26 cellular contexts compared by ENCODE assay signal in the genomic region with DNA sequence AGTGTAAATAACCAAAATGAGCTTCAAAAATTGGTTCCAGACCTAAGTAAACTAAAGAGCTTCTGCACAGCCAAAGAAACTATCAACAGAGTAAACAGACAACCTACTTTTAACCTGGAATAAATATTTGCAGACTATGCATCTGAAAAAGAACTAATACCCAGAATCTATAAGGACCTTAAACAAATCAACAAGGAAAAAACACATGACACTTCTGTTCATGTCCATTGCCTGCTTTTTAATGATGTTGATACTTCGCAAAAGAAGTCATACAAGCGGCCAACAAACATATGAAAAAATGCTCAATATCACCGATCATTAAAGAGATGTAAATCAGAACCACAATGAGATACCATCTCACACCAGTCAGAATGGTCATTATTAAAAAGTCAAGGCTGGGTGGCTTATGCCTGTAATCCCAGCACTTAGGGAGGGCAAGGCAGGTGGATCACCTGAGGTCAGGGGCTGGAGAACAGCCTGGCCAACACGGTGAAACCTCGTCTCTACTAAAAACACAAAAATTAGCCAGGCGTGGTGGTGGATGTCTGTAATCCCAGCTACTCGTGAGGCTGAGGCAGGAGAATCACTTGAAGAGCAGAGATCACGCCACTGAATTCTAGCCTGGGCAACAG. TPM values are rescaled to one million over a fixed set of nuclear protein-coding genes. Genes with fewer than 3 reads are reported as not detected.
DNase-seq lines count a peak whose midpoint lies in the region; ATAC-seq and TF ChIP-seq lines count a peak whose summit lies in the region.
"Had no signal": no experiment of that assay in that cellular context is flagged by ENCODE, and none has a peak within 500 bp of the region (broad histone marks: within the 10 kb centered on the region; RNA-seq: fewer than 3 reads in every experiment).

No MANE protein-coding gene starts in this region.

- TF ChIP-seq CTCF in VCaP (conservative IDR thresholded peaks at IDR 0.05) (no peak), osteoblast (IDR thresholded peaks at IDR 0.05; ENCODE audit: extremely low read depth, low read depth, low read length) (no peak)

- peaks cover 14% of the 10 kb centered on the region for H4K20me1 ChIP-seq in osteoblast (ENCODE audit: insufficient read depth, low read length)
- H4K20me1 ChIP-seq: BLaER1 had no signal

- H2AFZ ChIP-seq in osteoblast (ENCODE audit: low read length) = no peak overlapping the region

- DNase-seq in right cardiac atrium (no peak), Right ventricle myocardium inferior (ENCODE audit: missing footprints) (no peak), osteoblast (ENCODE audit: insufficient read length, low spot score, missing footprints) (no peak), cerebellum (ENCODE audit: low spot score) (no peak), T1000 (lab: John Stamatoyannopoulos, UW) (no peak)
- DNase-seq: activated CD4-positive, alpha-beta T cell treated with anti-CD3 and anti-CD28 coated beads, Interleukin-2, amount 50 U/mL, for 48 hours; activated CD4-positive, CD25-positive, alpha-beta regulatory T cell treated with anti-CD3 and anti-CD28 coated beads, Interleukin-2, amount 50 U/mL, for 72 hours; activated naive CD4-positive, alpha-beta T cell; activated naive CD8-positive, alpha-beta T cell treated with anti-CD3 and anti-CD28 coated beads, Interleukin-2, amount 50 U/mL, for 24 hours; activated T-cell treated with anti-CD3 and anti-CD28 coated beads, Interleukin-2, amount 50 U/mL, for 72 hours; dermis blood vessel endothelial cell; DMS153; endodermal cell; kidney glomerular epithelial cell; NCI-H1092; NCI-H1694; NCI-H446; spleen; stimulated activated CD4-positive, alpha-beta T cell treated with anti-CD3 and anti-CD28 coated beads, Interleukin-2, amount 100 ng/mL, for 24 hours had no signal

- H3K27ac ChIP-seq in right cardiac atrium (ENCODE audit: low read length) = peak overlapping the region; percentile 48
- peak overlapping the region; percentile 66 for H3K27ac ChIP-seq in VCaP
- H3K27ac ChIP-seq in osteoblast (ENCODE audit: low read depth, low read length) = peak overlapping the region; percentile 11
- H3K27ac ChIP-seq: BLaER1, RWPE1, spleen had no signal

- no peaks in the 10 kb centered on the region for H3K36me3 ChIP-seq in osteoblast (ENCODE audit: insufficient read depth, low read length)
- H3K36me3 ChIP-seq: BLaER1, spleen, thoracic aorta had no signal

- H3K27me3 ChIP-seq in right cardiac atrium (ENCODE audit: control insufficient read depth, insufficient read depth) = no peaks in the 10 kb centered on the region
- H3K27me3 ChIP-seq in osteoblast (ENCODE audit: insufficient read depth, low read length) = no peaks in the 10 kb centered on the region
- H3K27me3 ChIP-seq: BLaER1, spleen had no signal

- intact Hi-C loops in right cardiac atrium (cut with DNase I) (no loop called here), Right ventricle myocardium inferior (cut with DNase I) (no loop called here)

- H3K4me1 ChIP-seq in right cardiac atrium (ENCODE audit: control insufficient read depth, insufficient read depth, low read length) = peaks cover 10% of the 10 kb centered on the region
- peaks cover 35% of the 10 kb centered on the region for H3K4me1 ChIP-seq in osteoblast (ENCODE audit: insufficient read depth, low read length)
- H3K4me1 ChIP-seq: BLaER1 had no signal

- H3K4me3 ChIP-seq in right cardiac atrium (ENCODE audit: low read length) (no peak overlapping the region), osteoblast (ENCODE audit: insufficient read depth, low read length) (no peak overlapping the region)
- H3K4me3 ChIP-seq: BLaER1, spleen, thoracic aorta had no signal

- H3K79me2 ChIP-seq in osteoblast (ENCODE audit: insufficient read depth, low read length) = peaks cover 94% of the 10 kb centered on the region

- WGBS in right cardiac atrium = 92% methylated on average over 8 of the region's 8 CpGs

- ATAC-seq in right cardiac atrium (no peak), Right ventricle myocardium inferior (no peak), HG03354 (IDR thresholded peaks at IDR 0.05; ENCODE audit: poor library complexity, severe bottlenecking, unreplicated experiment) (no peak)
- ATAC-seq: activated naive CD8-positive, alpha-beta T cell treated with anti-CD3 and anti-CD28 coated beads, Interleukin-2, amount 50 U/mL, for 24 hours; activated T-cell treated with anti-CD3 and anti-CD28 coated beads, Interleukin-2, amount 50 U/mL, for 72 hours; HCT116 had no signal

- no peaks in the 10 kb centered on the region for H3K9me3 ChIP-seq in right cardiac atrium (ENCODE audit: control insufficient read depth, low read length)
- no peaks in the 10 kb centered on the region for H3K9me3 ChIP-seq in osteoblast (ENCODE audit: low read depth, low read length)
- H3K9me3 ChIP-seq: BLaER1, SK-N-SH, spleen, thoracic aorta had no signal

- no peak overlapping the region for H3K4me2 ChIP-seq in osteoblast (ENCODE audit: insufficient read depth, low read length)
- H3K4me2 ChIP-seq: BLaER1 had no signal

RNA-seq across cellular contexts. Expression of gene DST, which starts 42.5 kb away (rescaled TPM):
- total RNA-seq in right cardiac atrium (100 to 1,000 TPM; 193 to 308 (median 237) TPM), Right ventricle myocardium inferior (243 TPM), osteoblast (486 and 573 TPM in 2 replicates), cerebellum (383 TPM)
- polyA plus RNA-seq in right cardiac atrium = 148 TPM

Comparison
In these comparisons a context has a peak if more than half of its experiments do, and no peak if none do; other contexts are left out.
1. H3K27ac ChIP-seq: peak in every context shown above with its lines; median percentile 66 in VCaP; 48 in right cardiac atrium; 11 in osteoblast.